ENCODE assay signal across 14 cellular contexts in the genomic region with DNA sequence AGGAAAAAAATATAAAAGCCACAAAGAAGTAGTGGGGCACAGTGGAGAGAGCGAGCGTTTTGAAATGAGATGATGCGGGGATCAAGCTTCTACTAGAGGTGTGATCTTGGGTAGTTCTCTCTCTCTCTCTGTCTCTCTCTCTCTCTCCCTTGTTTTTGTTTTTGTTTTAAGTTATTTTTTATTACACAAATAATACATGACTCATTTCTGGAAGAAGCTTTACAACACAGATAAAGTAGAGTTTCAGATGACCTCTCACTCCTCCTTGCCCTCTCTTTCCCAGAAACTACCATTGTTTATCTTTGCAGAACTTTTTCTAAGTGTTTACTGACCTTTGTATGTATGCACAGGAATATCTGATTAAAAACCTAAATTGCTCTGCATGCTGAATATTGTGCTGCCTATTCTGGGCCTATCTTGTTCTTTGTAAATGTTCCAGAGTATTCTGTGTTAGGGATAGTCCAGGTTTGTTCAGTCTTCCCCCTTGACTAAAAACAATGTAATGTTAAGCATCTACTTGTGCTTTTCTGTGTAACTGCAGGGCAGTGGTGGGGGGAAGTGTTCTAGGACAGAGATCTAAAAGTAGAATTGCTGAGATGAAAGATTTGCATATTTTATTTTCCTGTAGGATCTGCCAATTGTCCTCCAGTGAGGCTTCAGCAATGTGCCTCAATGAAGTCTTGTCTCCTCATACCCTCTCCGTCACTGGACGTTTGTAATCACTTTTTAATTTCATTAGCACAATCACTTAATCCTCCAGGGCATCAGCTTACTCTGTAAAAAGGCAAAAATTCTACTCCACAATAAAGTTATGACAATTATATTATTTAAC. TPM values are rescaled to one million over a fixed set of nuclear protein-coding genes. Genes with fewer than 3 reads are reported as not detected.
A peak's percentile ranks its signal among the peaks of the same experiment; 100 is the strongest.
DNase-seq lines count a peak whose midpoint lies in the region; ATAC-seq and TF ChIP-seq lines count a peak whose summit lies in the region.
"Had no signal": no experiment of that assay in that cellular context is flagged by ENCODE, and none has a peak within 500 bp of the region (broad histone marks: within the 10 kb centered on the region; RNA-seq: fewer than 3 reads in every experiment).

No MANE protein-coding gene starts in this region.

- H3K4me1 Mint-ChIP-seq in activated T-cell treated with anti-CD3 and anti-CD28 coated beads, Interleukin-2, amount 50 U/mL, for 72 hours (ENCODE audit: low read depth) = peaks cover 91% of the 10 kb centered on the region
- H3K4me1 Mint-ChIP-seq in dendritic cell treated with granulocyte-macrophage colony-stimulating factor and Interleukin-4, amounts not matched to agents 40 ng/mL and 50 ng/mL, for 4 days (ENCODE audit: low read depth) = peaks cover 39% of the 10 kb centered on the region

- peak overlapping the region; percentile 94 for H3K27ac Mint-ChIP-seq in activated T-cell treated with anti-CD3 and anti-CD28 coated beads, Interleukin-2, amount 50 U/mL, for 72 hours
- H3K27ac Mint-ChIP-seq in dendritic cell treated with granulocyte-macrophage colony-stimulating factor and Interleukin-4, amounts not matched to agents 40 ng/mL and 50 ng/mL, for 4 days = peak overlapping the region; percentile 20
- H3K27ac Mint-ChIP-seq: mesothelial cell of epicardium had no signal

- peaks cover 2 to 14% of the 10 kb centered on the region in 2 donors for H3K36me3 Mint-ChIP-seq in activated T-cell treated with anti-CD3 and anti-CD28 coated beads, Interleukin-2, amount 50 U/mL, for 72 hours (ENCODE audit: insufficient read depth in 2 of 2)
- peaks cover 28% of the 10 kb centered on the region for H3K36me3 Mint-ChIP-seq in dendritic cell treated with granulocyte-macrophage colony-stimulating factor and Interleukin-4, amounts not matched to agents 40 ng/mL and 50 ng/mL, for 4 days (ENCODE audit: low read depth)
- H3K36me3 Mint-ChIP-seq: mesothelial cell of epicardium had no signal

- H3K4me2 ChIP-seq in smooth muscle cell = no peak overlapping the region

- DNase-seq in activated T-cell treated with anti-CD3 and anti-CD28 coated beads, Interleukin-2, amount 50 U/mL, for 72 hours = no peak
- DNase-seq in activated T-cell treated with anti-CD3 and anti-CD28 coated beads, Interleukin-2, amount 50 U/mL, for 48 hours = no peak
- DNase-seq in SK-N-MC (ENCODE audit: low read depth, low spot score) (no peak), smooth muscle cell (lab: John Stamatoyannopoulos, UW; ENCODE audit: unreplicated experiment) (no peak)
- no peak for DNase-seq in activated CD4-positive, CD25-positive, alpha-beta regulatory T cell treated with anti-CD3 and anti-CD28 coated beads, Interleukin-2, amount 50 U/mL, for 72 hours
- DNase-seq: cerebellar nuclear complex, DMS79, NCI-H1436 treated with DMSO at 0.1 percent for 48 hours, NCI-H524 treated with DMSO at 0.1 percent for 48 hours, Right ventricle myocardium superior had no signal

- peak overlapping the region; percentile 71 to 74 for H3K4me3 Mint-ChIP-seq in activated T-cell treated with anti-CD3 and anti-CD28 coated beads, Interleukin-2, amount 50 U/mL, for 72 hours
- H3K4me3 Mint-ChIP-seq in dendritic cell treated with granulocyte-macrophage colony-stimulating factor and Interleukin-4, amounts not matched to agents 40 ng/mL and 50 ng/mL, for 4 days = no peak overlapping the region
- H3K4me3 Mint-ChIP-seq: mesothelial cell of epicardium had no signal

- H3K9me3 ChIP-seq in SK-N-MC (ENCODE audit: low read depth, low read length) = no peaks in the 10 kb centered on the region
- no peaks in the 10 kb centered on the region for H3K9me3 ChIP-seq in smooth muscle cell (replicated peaks; ENCODE audit: low read depth)

- H3K4me3 ChIP-seq in SK-N-MC (peak overlapping the region; percentile 39), smooth muscle cell (no peak overlapping the region)

- no peak for TF ChIP-seq CTCF in smooth muscle cell (IDR thresholded peaks at IDR 0.05; ENCODE audit: borderline replicate concordance, insufficient read depth, poor library complexity, severe bottlenecking)

- H3K27me3 ChIP-seq in smooth muscle cell (ENCODE audit: low read depth) = no peaks in the 10 kb centered on the region

- no peaks in the 10 kb centered on the region for H4K20me1 ChIP-seq in smooth muscle cell (ENCODE audit: low read depth)

- no peak for ATAC-seq in activated T-cell treated with anti-CD3 and anti-CD28 coated beads, Interleukin-2, amount 50 U/mL, for 72 hours (replicated peaks in 1 of 2)
- ATAC-seq in HG02870 (IDR thresholded peaks at IDR 0.05; ENCODE audit: unreplicated experiment) (no peak), GM21526 (IDR thresholded peaks at IDR 0.05; ENCODE audit: low FRiP score, unreplicated experiment) (no peak)

- H3K79me2 ChIP-seq in smooth muscle cell (ENCODE audit: low read depth) = no peaks in the 10 kb centered on the region

- H3K27ac ChIP-seq in SK-N-MC (peak overlapping the region; percentile 69), smooth muscle cell (ENCODE audit: low read depth) (no peak overlapping the region)

- intact Hi-C loops in dendritic cell treated with granulocyte-macrophage colony-stimulating factor and Interleukin-4, amounts not matched to agents 40 ng/mL and 50 ng/mL, for 4 days (cut with micrococcal nuclease) = no loop called here

- peak overlapping the region; percentile 65 for H2AFZ ChIP-seq in smooth muscle cell (ENCODE audit: low read depth)

- H3K9ac ChIP-seq in SK-N-MC (ENCODE audit: insufficient read length) (peak overlapping the region; percentile 21), smooth muscle cell (ENCODE audit: low read depth) (no peak overlapping the region)

- 79% methylated on average over 5 of the region's 5 CpGs for WGBS in smooth muscle cell (ENCODE audit: low lambda C conversion rate)

- H3F3A ChIP-seq in smooth muscle cell (ENCODE audit: low read depth) = no peaks in the 10 kb centered on the region

- H3K9me3 Mint-ChIP-seq in activated T-cell treated with anti-CD3 and anti-CD28 coated beads, Interleukin-2, amount 50 U/mL, for 72 hours = peaks cover 3 to 5% of the 10 kb centered on the region in 2 donors
- no peaks in the 10 kb centered on the region for H3K9me3 Mint-ChIP-seq in dendritic cell treated with granulocyte-macrophage colony-stimulating factor and Interleukin-4, amounts not matched to agents 40 ng/mL and 50 ng/mL, for 4 days

- H3K4me1 ChIP-seq in smooth muscle cell (ENCODE audit: low read depth) = peaks cover 5% of the 10 kb centered on the region

- no peaks in the 10 kb centered on the region for H3K27me3 Mint-ChIP-seq in activated T-cell treated with anti-CD3 and anti-CD28 coated beads, Interleukin-2, amount 50 U/mL, for 72 hours (ENCODE audit: low read depth)
- H3K27me3 Mint-ChIP-seq in dendritic cell treated with granulocyte-macrophage colony-stimulating factor and Interleukin-4, amounts not matched to agents 40 ng/mL and 50 ng/mL, for 4 days = no peaks in the 10 kb centered on the region

- H3K36me3 ChIP-seq in SK-N-MC (ENCODE audit: insufficient read depth, low read length) = no peaks in the 10 kb centered on the region
- H3K36me3 ChIP-seq in smooth muscle cell (ENCODE audit: low read depth) = no peaks in the 10 kb centered on the region

RNA-seq across cellular contexts. Expression of gene FYB1, which starts 52.0 kb away (rescaled TPM):
- 100 to 1,000 TPM; 127 to 131 TPM for total RNA-seq in activated T-cell treated with anti-CD3 and anti-CD28 coated beads, Interleukin-2, amount 50 U/mL, for 72 hours
- 0.22 TPM in 1 of 2 replicates, not detected in the other for total RNA-seq in smooth muscle cell
- polyA plus RNA-seq in smooth muscle cell = 0.06 and 0.07 TPM in 2 replicates

Comparison
In these comparisons a context has a peak if more than half of its experiments do, and no peak if none do; other contexts are left out.
1. RNA of gene FYB1, which starts 52.0 kb away (total RNA-seq): 127 to 131 TPM in activated T-cell treated with anti-CD3 and anti-CD28 coated beads, Interleukin-2, amount 50 U/mL, for 72 hours; 0.22 TPM in smooth muscle cell; every median in the first group is over 100 times any median in the second.